3 cellular contexts compared by ENCODE assay signal in genomic region chr9:117906763-117907162, GRCh38.
A peak's percentile ranks its signal among the peaks of the same experiment; 100 is the strongest.
TF ChIP-seq lines count a peak whose summit lies in the region.

No MANE protein-coding gene starts in this region.

TF ChIP-seq in A549, 52 proteins besides CTCF, POLR2A, EP300 and RAD21:
- TF ChIP-seq MAFK (IDR thresholded peaks at IDR 0.05; ENCODE audit: partially characterized antibody), result peak; percentile 45
- no peak for TF ChIP-seq EHMT2 (IDR thresholded peaks at IDR 0.05; ENCODE audit: low read depth)
TF ChIP-seq in A549: peak in this region for 1.

TF ChIP-seq in IMR-90, 13 proteins besides CTCF, POLR2A, EP300 and RAD21:
- TF ChIP-seq MAFK (IDR thresholded peaks at IDR 0.05; ENCODE audit: low read depth, low read length) (peak; percentile 21; the same call in 1 of the 2 replicates), CHD1 (IDR thresholded peaks at IDR 0.05; ENCODE audit: low read depth, low read length) (no peak), USF2 (IDR thresholded peaks at IDR 0.05; ENCODE audit: low read depth, low read length) (no peak), ELK1 (IDR thresholded peaks at IDR 0.05; ENCODE audit: borderline replicate concordance, low read depth, low read length) (no peak), FOS (IDR thresholded peaks at IDR 0.05; ENCODE audit: low read depth, low read length) (no peak), BHLHE40 (IDR thresholded peaks at IDR 0.05; ENCODE audit: low read depth, low read length) (no peak), CEBPB (IDR thresholded peaks at IDR 0.05; ENCODE audit: low read depth, low read length) (no peak), MXI1 (IDR thresholded peaks at IDR 0.05; ENCODE audit: borderline replicate concordance, low read depth, low read length) (no peak)

TF ChIP-seq in K562, 482 proteins besides CTCF, POLR2A, EP300 and RAD21:
- no peak for TF ChIP-seq KDM5B (IDR thresholded peaks at IDR 0.05; ENCODE audit: insufficient replicate concordance, low read depth, low read length)
- TF ChIP-seq ZFP91 (CRISPR knock-in tag; IDR thresholded peaks at IDR 0.05), result no peak
- no peak for TF ChIP-seq SMARCA4 (IDR thresholded peaks at IDR 0.05)
- TF ChIP-seq SP1 (CRISPR knock-in tag; IDR thresholded peaks at IDR 0.05), result no peak
- TF ChIP-seq KLF6 (CRISPR knock-in tag; IDR thresholded peaks at IDR 0.05; ENCODE audit: borderline replicate concordance), result no peak
- TF ChIP-seq PHF21A (IDR thresholded peaks at IDR 0.05; ENCODE audit: borderline replicate concordance, low read depth), result no peak
- TF ChIP-seq CAMTA2 (CRISPR knock-in tag; conservative IDR thresholded peaks at IDR 0.05), result no peak
- TF ChIP-seq ZNF316 (IDR thresholded peaks at IDR 0.05), result peak; percentile 29; the same call in 1 of the 2 replicates
